2 cellular contexts compared by ENCODE assay signal in the genomic region with DNA sequence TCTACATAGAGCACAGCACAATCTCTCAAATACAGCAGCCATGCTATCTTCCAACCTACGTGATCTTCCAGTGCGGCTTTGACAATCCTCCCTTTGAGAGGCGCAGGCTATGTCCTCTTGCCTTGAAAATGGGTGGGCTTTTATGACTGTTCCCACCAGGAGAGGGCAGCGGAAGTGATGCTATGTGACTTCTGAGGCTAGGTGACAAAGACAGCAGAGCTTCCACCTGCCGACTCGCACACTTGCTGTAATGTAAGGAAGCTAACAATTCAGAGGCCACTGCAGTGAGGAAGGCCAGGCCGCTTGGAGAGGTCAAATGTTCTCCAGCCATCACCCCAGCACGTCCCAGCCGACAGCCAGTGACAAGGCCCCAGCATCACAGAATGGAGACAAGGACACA.
TF ChIP-seq lines count a peak whose summit lies in the region.

No MANE protein-coding gene starts in this region.

TF ChIP-seq in SK-N-SH, 30 proteins besides CTCF, POLR2A, EP300 and RAD21 (continued from another document):
- TF ChIP-seq, protein P1, sequence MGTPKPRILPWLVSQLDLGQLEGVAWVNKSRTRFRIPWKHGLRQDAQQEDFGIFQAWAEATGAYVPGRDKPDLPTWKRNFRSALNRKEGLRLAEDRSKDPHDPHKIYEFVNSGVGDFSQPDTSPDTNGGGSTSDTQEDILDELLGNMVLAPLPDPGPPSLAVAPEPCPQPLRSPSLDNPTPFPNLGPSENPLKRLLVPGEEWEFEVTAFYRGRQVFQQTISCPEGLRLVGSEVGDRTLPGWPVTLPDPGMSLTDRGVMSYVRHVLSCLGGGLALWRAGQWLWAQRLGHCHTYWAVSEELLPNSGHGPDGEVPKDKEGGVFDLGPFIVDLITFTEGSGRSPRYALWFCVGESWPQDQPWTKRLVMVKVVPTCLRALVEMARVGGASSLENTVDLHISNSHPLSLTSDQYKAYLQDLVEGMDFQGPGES (IDR thresholded peaks at IDR 0.05; ENCODE audit: low read depth, low read length) = no peak
- TF ChIP-seq YY1 (IDR thresholded peaks at IDR 0.05; ENCODE audit: low read depth) = no peak
- no peak for TF ChIP-seq FOSL2 (IDR thresholded peaks at IDR 0.05; ENCODE audit: borderline replicate concordance, low read depth)
- TF ChIP-seq, protein P2, sequence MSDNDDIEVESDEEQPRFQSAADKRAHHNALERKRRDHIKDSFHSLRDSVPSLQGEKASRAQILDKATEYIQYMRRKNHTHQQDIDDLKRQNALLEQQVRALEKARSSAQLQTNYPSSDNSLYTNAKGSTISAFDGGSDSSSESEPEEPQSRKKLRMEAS (IDR thresholded peaks at IDR 0.05; ENCODE audit: low read depth) = no peak

TF ChIP-seq in SK-N-SH treated with all-trans-retinoic acid at 6 μM for 48 hours, 23 proteins besides CTCF, POLR2A, EP300 and RAD21 (continued from another document):
- TF ChIP-seq, protein P3, sequence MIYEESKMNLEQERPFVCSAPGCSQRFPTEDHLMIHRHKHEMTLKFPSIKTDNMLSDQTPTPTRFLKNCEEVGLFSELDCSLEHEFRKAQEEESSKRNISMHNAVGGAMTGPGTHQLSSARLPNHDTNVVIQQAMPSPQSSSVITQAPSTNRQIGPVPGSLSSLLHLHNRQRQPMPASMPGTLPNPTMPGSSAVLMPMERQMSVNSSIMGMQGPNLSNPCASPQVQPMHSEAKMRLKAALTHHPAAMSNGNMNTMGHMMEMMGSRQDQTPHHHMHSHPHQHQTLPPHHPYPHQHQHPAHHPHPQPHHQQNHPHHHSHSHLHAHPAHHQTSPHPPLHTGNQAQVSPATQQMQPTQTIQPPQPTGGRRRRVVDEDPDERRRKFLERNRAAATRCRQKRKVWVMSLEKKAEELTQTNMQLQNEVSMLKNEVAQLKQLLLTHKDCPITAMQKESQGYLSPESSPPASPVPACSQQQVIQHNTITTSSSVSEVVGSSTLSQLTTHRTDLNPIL (CRISPR knock-in tag; IDR thresholded peaks at IDR 0.05; ENCODE audit: low read depth) = no peak
- TF ChIP-seq BACH2 (CRISPR knock-in tag; IDR thresholded peaks at IDR 0.05; ENCODE audit: borderline replicate concordance) (no peak), ARNTL (CRISPR knock-in tag; IDR thresholded peaks at IDR 0.05; ENCODE audit: borderline replicate concordance, low read depth) (no peak)
